ENCODE assay signal across 32 cellular contexts in genomic region chr12:132764231-132764630, GRCh38.
"Had no signal": no experiment of that assay in that cellular context is flagged by ENCODE, and none has a peak within 500 bp of the region (broad histone marks: within the 10 kb centered on the region; RNA-seq: fewer than 3 reads in every experiment).

No MANE protein-coding gene starts in this region.

- H3K9me3 ChIP-seq: adrenal gland, colonic mucosa, gastrocnemius medialis, neutrophil, ovary, suprapubic skin, tibial artery had no signal

- H3K4me2 ChIP-seq: hepatocyte, smooth muscle cell had no signal

- H3K9me3 Mint-ChIP-seq: activated CD4-positive, alpha-beta memory T cell treated with anti-CD3 and anti-CD28 coated beads for 36 hours; activated naive CD4-positive, alpha-beta T cell treated with anti-CD3 and anti-CD28 coated beads for 36 hours; activated naive CD8-positive, alpha-beta T cell treated with anti-CD3 and anti-CD28 coated beads for 36 hours; activated T-helper 1 cell treated with anti-CD3 and anti-CD28 coated beads, Interleukin-12 subunit alpha, Interleukin-12 subunit beta, Interleukin-2, Interleukin-4 antibody, amounts not matched to agents 30 ng/mL and 10 ng/mL and 1 ng/mL, durations not matched to agents 14 hours and 24 hours and 36 hours; naive thymus-derived CD8-positive, alpha-beta T cell; T-cell had no signal

- DNase-seq: activated CD4-positive, alpha-beta memory T cell treated with anti-CD3 and anti-CD28 coated beads for 36 hours; activated CD4-positive, alpha-beta T cell treated with anti-CD3 and anti-CD28 coated beads for 4 hours; activated CD8-positive, alpha-beta memory T cell treated with anti-CD3 and anti-CD28 coated beads, Interleukin-2, amount 50 U/mL, for 4 hours; activated effector memory CD4-positive, alpha-beta T cell treated with anti-CD3 and anti-CD28 coated beads, Interleukin-2, amount 50 U/mL, for 16 hours; activated naive CD4-positive, alpha-beta T cell treated with anti-CD3 and anti-CD28 coated beads for 36 hours; activated naive CD8-positive, alpha-beta T cell treated with anti-CD3 and anti-CD28 coated beads for 36 hours; activated T-cell treated with anti-CD3 and anti-CD28 coated beads, Interleukin-2, amount 50 U/mL, for 1 hour; adrenal gland; aorta; cerebellar nuclear complex; colonic mucosa; dorsolateral prefrontal cortex; effector memory CD4-positive, alpha-beta T cell; erythroblast; gastrocnemius medialis; islet precursor cell; left cardiac atrium; naive thymus-derived CD8-positive, alpha-beta T cell; ovary; stimulated activated CD4-positive, alpha-beta T cell treated with anti-CD3 and anti-CD28 coated beads, Interleukin-1b, Interleukin-23, amount 100 ng/mL, for 48 hours; stimulated activated CD4-positive, alpha-beta T cell treated with anti-CD3 and anti-CD28 coated beads, Interleukin-4, amount 100 ng/mL, for 4 hours; stimulated activated CD8-positive, alpha-beta memory T cell treated with anti-CD3 and anti-CD28 coated beads, Interleukin-4, amount 100 ng/mL, for 48 hours; stimulated activated naive CD4-positive, alpha-beta T cell; T-cell; tibial artery had no signal

- H3K27me3 ChIP-seq: adrenal gland, cardiac muscle cell, colonic mucosa, dorsolateral prefrontal cortex, gastrocnemius medialis, hepatocyte, neutrophil, ovary, suprapubic skin, tibial artery had no signal

- H3K4me1 ChIP-seq: colonic mucosa had no signal

- ATAC-seq: gastrocnemius medialis; left cardiac atrium; naive thymus-derived CD8-positive, alpha-beta T cell; T-cell had no signal

- H3K27ac Mint-ChIP-seq: activated CD4-positive, alpha-beta memory T cell treated with anti-CD3 and anti-CD28 coated beads for 36 hours; activated naive CD4-positive, alpha-beta T cell treated with anti-CD3 and anti-CD28 coated beads for 36 hours; activated naive CD8-positive, alpha-beta T cell treated with anti-CD3 and anti-CD28 coated beads for 36 hours; activated T-helper 1 cell treated with anti-CD3 and anti-CD28 coated beads, Interleukin-12 subunit alpha, Interleukin-12 subunit beta, Interleukin-2, Interleukin-4 antibody, amounts not matched to agents 30 ng/mL and 10 ng/mL and 1 ng/mL, durations not matched to agents 14 hours and 24 hours and 36 hours; T-cell had no signal

- H3K27ac ChIP-seq: adrenal gland, cardiac muscle cell, colonic mucosa, dorsolateral prefrontal cortex, gastrocnemius medialis, hepatocyte, ovary, suprapubic skin, tibial artery had no signal

- H3K4me3 Mint-ChIP-seq: activated CD4-positive, alpha-beta memory T cell treated with anti-CD3 and anti-CD28 coated beads for 36 hours; activated naive CD4-positive, alpha-beta T cell treated with anti-CD3 and anti-CD28 coated beads for 36 hours; activated naive CD8-positive, alpha-beta T cell treated with anti-CD3 and anti-CD28 coated beads for 36 hours; activated T-helper 1 cell treated with anti-CD3 and anti-CD28 coated beads, Interleukin-12 subunit alpha, Interleukin-12 subunit beta, Interleukin-2, Interleukin-4 antibody, amounts not matched to agents 30 ng/mL and 10 ng/mL and 1 ng/mL, durations not matched to agents 14 hours and 24 hours and 36 hours; T-cell had no signal

- H3K4me3 ChIP-seq: adrenal gland, cardiac muscle cell, colonic mucosa, dorsolateral prefrontal cortex, gastrocnemius medialis, hepatocyte, ovary, smooth muscle cell, suprapubic skin, tibial artery had no signal

- H2AFZ ChIP-seq: hepatocyte had no signal

- H3K36me3 ChIP-seq: adrenal gland, cardiac muscle cell, colonic mucosa, gastrocnemius medialis, neutrophil, ovary, suprapubic skin had no signal

- H3K27me3 Mint-ChIP-seq: activated CD4-positive, alpha-beta memory T cell treated with anti-CD3 and anti-CD28 coated beads for 36 hours; naive thymus-derived CD8-positive, alpha-beta T cell; progenitor cell of endocrine pancreas; T-cell had no signal
